ENCODE assay signal across 11 cellular contexts in the genomic region with DNA sequence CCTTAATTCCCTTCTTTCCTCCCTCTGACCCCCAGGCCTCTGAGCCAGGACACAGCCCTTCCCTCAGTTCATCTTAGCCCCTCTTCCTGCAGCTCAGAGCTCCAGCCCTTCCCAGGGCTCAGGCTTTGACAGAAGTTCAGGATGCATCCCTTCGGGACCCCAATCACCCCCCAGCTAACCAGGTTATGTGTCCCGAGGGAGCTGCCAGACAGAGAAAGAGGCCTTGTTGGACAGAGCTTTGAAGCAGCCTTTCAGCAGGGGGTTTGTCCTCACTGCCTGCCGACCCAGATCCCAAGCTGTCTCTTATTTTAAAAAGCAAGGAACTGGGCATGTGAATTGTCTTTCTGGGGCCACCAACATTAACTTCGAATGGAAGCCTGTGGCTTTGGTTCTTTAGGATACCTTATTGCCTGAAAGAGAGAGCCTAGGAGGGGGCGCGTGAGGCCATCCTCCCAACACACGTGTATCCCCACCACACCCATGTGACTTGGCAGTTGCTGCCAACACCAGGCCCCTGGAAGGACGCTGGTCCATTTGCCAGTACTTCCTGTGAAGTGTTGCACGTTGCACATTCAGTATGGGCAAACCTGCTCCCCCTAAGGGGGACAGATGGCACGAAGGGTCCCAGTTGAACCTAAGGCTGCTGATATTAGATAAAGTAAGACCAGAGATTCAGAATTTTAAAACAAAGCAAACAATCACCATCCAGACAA. TPM values are rescaled to one million over a fixed set of nuclear protein-coding genes. Genes with fewer than 3 reads are reported as not detected.
DNase-seq lines count a peak whose midpoint lies in the region; ATAC-seq and TF ChIP-seq lines count a peak whose summit lies in the region.
"Had no signal": no experiment of that assay in that cellular context is flagged by ENCODE, and none has a peak within 500 bp of the region (broad histone marks: within the 10 kb centered on the region; RNA-seq: fewer than 3 reads in every experiment).

No MANE protein-coding gene starts in this region.

- H4K20me1 ChIP-seq in DND-41 (ENCODE audit: insufficient read depth, low read length) (no peaks in the 10 kb centered on the region), MM.1S (ENCODE audit: insufficient read depth, low read length) (no peaks in the 10 kb centered on the region)

- no peaks in the 10 kb centered on the region for H3K9me3 Mint-ChIP-seq in activated CD8-positive, alpha-beta T cell treated with anti-CD3 and anti-CD28 coated beads for 36 hours

- H3K79me2 ChIP-seq in DND-41 (ENCODE audit: insufficient read depth, low read length) (0 out of 2 replicates have a peak, but pooled peaks cover 7% of the 10 kb centered on the region), MM.1S (ENCODE audit: low read length) (no peaks in the 10 kb centered on the region)

- H3K9me3 ChIP-seq in AG04450 (ENCODE audit: control insufficient read depth, insufficient read depth, low read length) (no peaks in the 10 kb centered on the region; the same call in 1 of the 2 replicates), DND-41 (ENCODE audit: insufficient read depth, low read length, severe bottlenecking) (no peaks in the 10 kb centered on the region), MM.1S (replicated peaks; ENCODE audit: insufficient read depth, low read length) (no peaks in the 10 kb centered on the region), tibial nerve (no peaks in the 10 kb centered on the region)
- H3K9me3 ChIP-seq: upper lobe of right lung had no signal

- intact Hi-C loops in activated CD8-positive, alpha-beta T cell treated with anti-CD3 and anti-CD28 coated beads for 36 hours (cut with micrococcal nuclease) = no loop called here

- no peak overlapping the region for H3K27ac Mint-ChIP-seq in activated CD8-positive, alpha-beta T cell treated with anti-CD3 and anti-CD28 coated beads for 36 hours

- 49 to 55% methylated on average over 10 of the region's 10 CpGs for WGBS in tibial nerve, 2 donors

- peaks cover 4% of the 10 kb centered on the region for H3K27me3 Mint-ChIP-seq in activated CD8-positive, alpha-beta T cell treated with anti-CD3 and anti-CD28 coated beads for 36 hours

- TF ChIP-seq EP300 in tibial nerve (IDR thresholded peaks at IDR 0.05) = no peak

- no peaks in the 10 kb centered on the region for H3F3A ChIP-seq in MM.1S (ENCODE audit: insufficient read depth, low read length)

- peak overlapping the region; percentile 80 for H3K4me3 Mint-ChIP-seq in activated CD8-positive, alpha-beta T cell treated with anti-CD3 and anti-CD28 coated beads for 36 hours

- TF ChIP-seq CTCF in AG04450 (IDR thresholded peaks at IDR 0.05; ENCODE audit: low read depth, low read length) = no peak
- TF ChIP-seq CTCF in DND-41 (IDR thresholded peaks at IDR 0.05; ENCODE audit: borderline replicate concordance, extremely low read depth, low read length, poor library complexity, severe bottlenecking) = peak; percentile 17
- no peak for TF ChIP-seq CTCF in activated CD8-positive, alpha-beta T cell treated with anti-CD3 and anti-CD28 coated beads for 36 hours (IDR thresholded peaks at IDR 0.05)
- no peak for TF ChIP-seq CTCF in MM.1S (IDR thresholded peaks at IDR 0.05; ENCODE audit: low read length)
- no peak for TF ChIP-seq CTCF in tibial nerve (IDR thresholded peaks at IDR 0.05)

- H3K9me2 ChIP-seq in MM.1S (replicated peaks; ENCODE audit: insufficient read depth, low read length) = no peaks in the 10 kb centered on the region

- H3K36me3 ChIP-seq in DND-41 (ENCODE audit: insufficient read depth, low read length) (peaks cover 11% of the 10 kb centered on the region), MM.1S (replicated peaks; ENCODE audit: insufficient read depth, low read length) (no peaks in the 10 kb centered on the region), tibial nerve (no peaks in the 10 kb centered on the region)
- H3K36me3 ChIP-seq: upper lobe of right lung had no signal

- H3K4me3 ChIP-seq in AG04450 (ENCODE audit: low read depth, low read length) (peak overlapping the region; percentile 80), DND-41 (ENCODE audit: low read depth in 1 of 2, low read length in 2 of 2) (peak overlapping the region in 1 of 2 experiments; percentile 99; a peak in 2 of 4 replicates), MM.1S (ENCODE audit: low read length) (no peak overlapping the region), tibial nerve (no peak overlapping the region)

- CTCF ChIA-PET in AG04450 (lab: Charles Lee) = no interaction called here
- CTCF ChIA-PET in activated CD8-positive, alpha-beta T cell treated with anti-CD3 and anti-CD28 coated beads for 36 hours (lab: Charles Lee) = interaction anchor here (0.8 to 4.2 kb wide), 3 partner anchors 38 to 91 kb away, joined by 3 to 30 read pairs (median 4); a partner anchor contains a TSS

- no peak for TF ChIP-seq POLR2A in tibial nerve (IDR thresholded peaks at IDR 0.05)

- H3K9ac ChIP-seq in DND-41 (ENCODE audit: low read depth, low read length) (peak overlapping the region; percentile 86), MM.1S (ENCODE audit: low read length) (no peak overlapping the region)

- POLR2A ChIA-PET in AG04450 (lab: Yijun Ruan, JAX) = interaction anchor here (0.7 kb wide), 1 partner anchor 39 kb away, joined by 3 read pairs; no protein-coding TSS in a partner anchor
- POLR2A ChIA-PET in activated CD8-positive, alpha-beta T cell treated with anti-CD3 and anti-CD28 coated beads for 36 hours (lab: Charles Lee) = no interaction called here

- no peak overlapping the region for H2AFZ ChIP-seq in DND-41 (ENCODE audit: low read depth, low read length)
- no peak overlapping the region for H2AFZ ChIP-seq in MM.1S (ENCODE audit: low read length)

- peak overlapping the region; percentile 99 for H3K4me2 ChIP-seq in DND-41 (ENCODE audit: insufficient read depth, low read length)
- no peak overlapping the region for H3K4me2 ChIP-seq in MM.1S (ENCODE audit: low read depth, low read length)

- peaks cover 21% of the 10 kb centered on the region for H3K4me1 ChIP-seq in DND-41 (ENCODE audit: insufficient read depth, low read length)
- H3K4me1 ChIP-seq in MM.1S (ENCODE audit: low read length) = no peaks in the 10 kb centered on the region
- H3K4me1 ChIP-seq in tibial nerve = peaks cover 0 to 25% (median 9%) of the 10 kb centered on the region in 4 donors

- no peak overlapping the region for H3K27ac ChIP-seq in AG04450 (ENCODE audit: low read depth, low read length)
- H3K27ac ChIP-seq in DND-41 (ENCODE audit: low read length) = peak overlapping the region; percentile 23; the same call in 1 of the 2 replicates
- H3K27ac ChIP-seq in MM.1S (ENCODE audit: low read length) = no peak overlapping the region
- no peak overlapping the region for H3K27ac ChIP-seq in tibial nerve
- H3K27ac ChIP-seq: KMS-11, upper lobe of right lung had no signal

- H3K4me1 Mint-ChIP-seq in activated CD8-positive, alpha-beta T cell treated with anti-CD3 and anti-CD28 coated beads for 36 hours (ENCODE audit: low read depth) = peaks cover 8% of the 10 kb centered on the region

- DNase-seq in AG04450 (ENCODE audit: low read depth, low spot score) (no peak), DND-41 (no peak), inferior parietal cortex (ENCODE audit: extremely low spot score) (peak; percentile 22), MM.1S (no peak), tibial nerve (ENCODE audit: low spot score in 2 of 2) (no peak)
- peak; percentile 12 for DNase-seq in activated CD8-positive, alpha-beta T cell treated with anti-CD3 and anti-CD28 coated beads for 36 hours
- DNase-seq: SW 1271, upper lobe of right lung had no signal

- no peak for ATAC-seq in DND-41 (ENCODE audit: insufficient read depth, low read depth)
- no peak for ATAC-seq in activated CD8-positive, alpha-beta T cell treated with anti-CD3 and anti-CD28 coated beads for 36 hours
- no peak for ATAC-seq in GM18519 (IDR thresholded peaks at IDR 0.05; ENCODE audit: low FRiP score, unreplicated experiment)
- no peak for ATAC-seq in HG03039 (IDR thresholded peaks at IDR 0.05; ENCODE audit: unreplicated experiment)

- H3K36me3 Mint-ChIP-seq in activated CD8-positive, alpha-beta T cell treated with anti-CD3 and anti-CD28 coated beads for 36 hours (ENCODE audit: low read depth) = no peaks in the 10 kb centered on the region

- H3K27me3 ChIP-seq in AG04450 (ENCODE audit: control insufficient read depth, insufficient read depth, low read length) (peaks cover 18% of the 10 kb centered on the region), DND-41 (ENCODE audit: insufficient read depth, low read length, poor library complexity) (peaks cover 7% of the 10 kb centered on the region), MM.1S (replicated peaks; ENCODE audit: insufficient read depth, low read length) (peaks cover 22% of the 10 kb centered on the region), tibial nerve (peaks cover 0 to 8% of the 10 kb centered on the region in 2 donors)
- H3K27me3 ChIP-seq: upper lobe of right lung had no signal

RNA-seq across cellular contexts. Expression of a gene that starts 0.9 kb away (rescaled TPM):
- polyA plus RNA-seq in AG04450 (2011; rRNA removed) = 17.8 and 19.7 TPM in 2 replicates
- polyA minus RNA-seq in AG04450 (2011; rRNA and poly(A)+ RNA removed) = 22.0 and 24.5 TPM in 2 replicates
- total RNA-seq in activated CD8-positive, alpha-beta T cell treated with anti-CD3 and anti-CD28 coated beads for 36 hours = 1 to 10 TPM; 7.6 to 9.6 TPM
- 10 to 100 TPM in 1 of 4 donors, 1 to 10 TPM in 3; 4.5 to 12.4 (median 7.2) TPM for total RNA-seq in tibial nerve

RNA-seq across cellular contexts. Expression of a gene that starts 17.0 kb away (rescaled TPM):
- not detected in 2 replicates for polyA plus RNA-seq in AG04450 (2011; rRNA removed)
- polyA minus RNA-seq in AG04450 (2011; rRNA and poly(A)+ RNA removed) = not detected in 2 replicates
- not detected for total RNA-seq in activated CD8-positive, alpha-beta T cell treated with anti-CD3 and anti-CD28 coated beads for 36 hours
- not detected for total RNA-seq in tibial nerve
- total RNA-seq: upper lobe of right lung had no signal

RNA-seq across cellular contexts. Expression of a gene that starts 37.6 kb away (rescaled TPM):
- polyA plus RNA-seq in AG04450 (2011; rRNA removed) = 25.8 and 44.7 TPM in 2 replicates
- polyA minus RNA-seq in AG04450 (2011; rRNA and poly(A)+ RNA removed) = 157 and 215 TPM in 2 replicates
- total RNA-seq in activated CD8-positive, alpha-beta T cell treated with anti-CD3 and anti-CD28 coated beads for 36 hours = under 1 TPM; 0.14 to 0.16 TPM
- total RNA-seq in tibial nerve = 10 to 100 TPM in 2 of 4 donors, 1 to 10 TPM in 2; 5.5 to 13.5 (median 9.0) TPM

RNA-seq across cellular contexts. Expression of a gene that starts 53.5 kb away (rescaled TPM):
- 593 and 815 TPM in 2 replicates for polyA plus RNA-seq in AG04450 (2011; rRNA removed)
- 317 and 441 TPM in 2 replicates for polyA minus RNA-seq in AG04450 (2011; rRNA and poly(A)+ RNA removed)
- 10 to 100 TPM; 30.9 to 33.1 TPM for total RNA-seq in activated CD8-positive, alpha-beta T cell treated with anti-CD3 and anti-CD28 coated beads for 36 hours
- total RNA-seq in tibial nerve = 10 to 100 TPM; 77.3 to 94.8 (median 90.0) TPM

Comparison
In these comparisons a context has a peak if more than half of its experiments do, and no peak if none do; other contexts are left out.
1. DNase-seq: peak in activated CD8-positive, alpha-beta T cell treated with anti-CD3 and anti-CD28 coated beads for 36 hours (single experiment) and inferior parietal cortex (single experiment); none in AG04450 (single experiment), DND-41 (single experiment), MM.1S (single experiment) and tibial nerve (0 of 2).
2. RNA of a gene that starts 37.6 kb away (total RNA-seq): 5.5 to 13.5 TPM in tibial nerve; 0.14 to 0.16 TPM in activated CD8-positive, alpha-beta T cell treated with anti-CD3 and anti-CD28 coated beads for 36 hours; every median in the first group is over 4 times any median in the second.